13 cellular contexts compared by ENCODE assay signal in the genomic region with DNA sequence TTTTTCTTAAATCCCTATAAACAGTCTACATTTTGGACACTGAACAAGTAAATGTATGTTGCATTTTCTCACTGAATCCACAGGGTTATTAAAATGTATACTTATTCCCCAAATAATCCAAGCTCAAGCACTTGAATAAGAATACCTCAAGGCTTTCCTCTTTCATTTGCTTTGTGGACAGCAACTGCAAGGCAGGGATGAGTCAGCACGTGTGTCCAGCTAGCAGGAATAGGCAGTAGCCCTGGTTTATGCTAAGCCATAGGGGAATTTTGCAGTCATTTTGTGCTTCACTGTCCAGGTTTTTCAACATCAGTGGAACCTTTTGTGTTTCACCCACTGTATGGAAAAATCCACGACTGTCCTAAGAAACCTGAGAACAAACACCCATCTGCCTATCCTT.
A peak's percentile ranks its signal among the peaks of the same experiment; 100 is the strongest.
DNase-seq lines count a peak whose midpoint lies in the region; ATAC-seq, FAIRE-seq and TF ChIP-seq lines count a peak whose summit lies in the region.
"Had no signal": no experiment of that assay in that cellular context is flagged by ENCODE, and none has a peak within 500 bp of the region (broad histone marks: within the 10 kb centered on the region; RNA-seq: fewer than 3 reads in every experiment).

No MANE protein-coding gene starts in this region.

- H3K79me2 ChIP-seq in KMS-11 (ENCODE audit: insufficient read depth, low read depth) (no peaks in the 10 kb centered on the region), GM12878 (ENCODE audit: control insufficient read depth, insufficient read depth, low read length) (no peaks in the 10 kb centered on the region)

- TF ChIP-seq POLR2A in GM12878 (IDR thresholded peaks at IDR 0.05; ENCODE audit: low read depth, low read length), result no peak

- FAIRE-seq in GM12878 (lab: Jason Lieb, UNC), result no peak
- FAIRE-seq: keratinocyte had no signal

- SMC1A ChIA-PET in GM12878 (lab: Charles Lee; ENCODE audit: uncharacterized antibody, unreplicated experiment), result interaction anchor here (0.8 to 2.6 kb wide), 5 partner anchors 10 to 528 kb away, joined by 3 to 10 read pairs (median 3); no protein-coding TSS in a partner anchor

- H3K27me3 Mint-ChIP-seq in neural crest cell (ENCODE audit: low read depth), result no peaks in the 10 kb centered on the region

- H3K4me2 ChIP-seq in KMS-11 (peak overlapping the region; percentile 16; the same call in 1 of the 2 replicates), GM12878 (ENCODE audit: control insufficient read depth, insufficient read depth) (no peak overlapping the region)

- RAD21 ChIA-PET in GM12878 (lab: Charles Lee; ENCODE audit: unreplicated experiment), result interaction anchor here (2.1 to 5.2 kb wide), 2 partner anchors 75 to 528 kb away, joined by 7 to 20 read pairs; no protein-coding TSS in a partner anchor

- intact Hi-C loops in GM12878 (cut with micrococcal nuclease; ENCODE audit: unreplicated experiment), result loop anchor here (5.0 to 10.0 kb wide), 3 partner anchors 635 to 1118 kb away; a partner anchor contains a TSS

- H3K4me3 ChIP-seq in KMS-11 (IDR thresholded peaks at IDR 0.05; ENCODE audit: insufficient read depth, low read depth, low read length) (no peak overlapping the region), GM12878 (no peak overlapping the region)

- H3K4me3 Mint-ChIP-seq in neural crest cell, result no peak overlapping the region

- 0 out of 3 replicates have a peak, but pooled peaks have one; percentile 29 for ATAC-seq in GM12878

- no peak for TF ChIP-seq EP300 in GM12878 (IDR thresholded peaks at IDR 0.05; ENCODE audit: borderline replicate concordance in 1 of 2, control insufficient read depth in 1 of 2, low read depth in 2 of 2, low read length in 2 of 2)

- DNase-seq in DMS 273 (lab: John Stamatoyannopoulos, UW; ENCODE audit: unreplicated experiment), result peak; percentile 15
- DNase-seq in DMS 273 treated with DMSO at 0.1 percent for 48 hours (lab: John Stamatoyannopoulos, UW), result no peak
- DNase-seq in GM12878 (ENCODE audit: low read depth, low spot score), result no peak
- DNase-seq in neural crest cell (ENCODE audit: low read depth, low spot score), result no peak
- no peak for DNase-seq in D341Med (ENCODE audit: low spot score)
- DNase-seq in T-helper 1 cell, result no peak
- no peak for DNase-seq in NCI-H1436 (lab: John Stamatoyannopoulos, UW)
- DNase-seq: cortex of kidney; Kasumi-1; stimulated activated naive CD4-positive, alpha-beta T cell treated with Interleukin-2 at 50 U/mL for 16 hours had no signal

- peak overlapping the region; percentile 27 for H3K27ac Mint-ChIP-seq in neural crest cell (ENCODE audit: unreplicated experiment)

- no peaks in the 10 kb centered on the region for H3K4me1 Mint-ChIP-seq in neural crest cell

- no peak overlapping the region; the same call in 1 of the 2 replicates for H2AFZ ChIP-seq in KMS-11 (ENCODE audit: low read depth)
- H2AFZ ChIP-seq in GM12878 (ENCODE audit: control insufficient read depth, low read depth, low read length), result no peak overlapping the region; the same call in 1 of the 2 replicates

- TF ChIP-seq CTCF in KMS-11 (conservative IDR thresholded peaks at IDR 0.05; ENCODE audit: low read depth, low read length) (no peak), GM12878 (IDR thresholded peaks at IDR 0.05 in 2 of 3, conservative IDR thresholded peaks at IDR 0.05 in 1 of 3; ENCODE audit: control insufficient read depth in 2 of 3, extremely low read depth in 1 of 3, insufficient read depth in 1 of 3, low read depth in 3 of 3, low read length in 3 of 3) (no peak), neural crest cell (conservative IDR thresholded peaks at IDR 0.05) (no peak)

- no peaks in the 10 kb centered on the region for H3K9me3 ChIP-seq in GM12878 (replicated peaks; ENCODE audit: control insufficient read depth, insufficient read depth, low read length)

- H4K20me1 ChIP-seq in KMS-11 (ENCODE audit: insufficient read depth), result no peaks in the 10 kb centered on the region
- no peaks in the 10 kb centered on the region for H4K20me1 ChIP-seq in GM12878 (ENCODE audit: control insufficient read depth, insufficient read depth)

- CTCF ChIA-PET in GM12878 (lab: Yijun Ruan, JAX), result interaction anchor here (0.6 to 9.3 kb wide), 5 partner anchors 11 to 529 kb away, joined by 3 to 138 read pairs (median 6); no protein-coding TSS in a partner anchor

- H3K27me3 ChIP-seq in KMS-11 (ENCODE audit: insufficient read depth, low read depth) (no peaks in the 10 kb centered on the region), GM12878 (replicated peaks in 1 of 2; ENCODE audit: control insufficient read depth in 2 of 2, insufficient read depth in 2 of 2, low read length in 1 of 2) (no peaks in the 10 kb centered on the region)

- H3K9ac ChIP-seq in KMS-11 (no peak overlapping the region), GM12878 (ENCODE audit: control insufficient read depth, insufficient read depth, low read length) (no peak overlapping the region)

- H3K36me3 Mint-ChIP-seq in neural crest cell (ENCODE audit: low read depth), result no peaks in the 10 kb centered on the region

- POLR2A ChIA-PET in GM12878 (lab: Charles Lee), result no interaction called here

- H3K4me1 ChIP-seq in KMS-11 (ENCODE audit: low read depth, poor library complexity, severe bottlenecking) (peaks cover 52% of the 10 kb centered on the region), GM12878 (ENCODE audit: control insufficient read depth, insufficient read depth, low read length) (peaks cover 5% of the 10 kb centered on the region)

- TF ChIP-seq RAD21 in GM12878 (IDR thresholded peaks at IDR 0.05; ENCODE audit: insufficient read depth, low read depth, low read length), result no peak

- H3K27ac ChIP-seq in KMS-11 (no peak overlapping the region), GM12878 (ENCODE audit: control insufficient read depth, insufficient read depth) (no peak overlapping the region)
- H3K27ac ChIP-seq: 22Rv1 had no signal

- WGBS in GM12878 (ENCODE audit: insufficient coverage, insufficient replicate concordance, low lambda C conversion rate, missing lambda C conversion rate), result 19% methylated on average over 2 of the region's 2 CpGs

- BruUV-seq in GM12878 (replicated peaks; lab: Mats Ljungman, UMichigan), result no TSS peak

- H3K36me3 ChIP-seq in KMS-11 (ENCODE audit: insufficient read depth) (no peaks in the 10 kb centered on the region), GM12878 (ENCODE audit: control insufficient read depth in 2 of 2, insufficient read depth in 2 of 2, low read length in 1 of 2) (no peaks in the 10 kb centered on the region)

- in situ Hi-C loops in GM12878 (cut with MboI), result loop anchor here (10.0 to 25.0 kb wide), 2 partner anchors 875 to 1123 kb away; a partner anchor contains a TSS

- no peaks in the 10 kb centered on the region for H3K9me3 Mint-ChIP-seq in neural crest cell

TF ChIP-seq in GM12878, 131 proteins besides CTCF, POLR2A, EP300 and RAD21:
- no peak for TF ChIP-seq SP1 (IDR thresholded peaks at IDR 0.05; ENCODE audit: low read depth, low read length)
- TF ChIP-seq BHLHE40 (IDR thresholded peaks at IDR 0.05; ENCODE audit: borderline replicate concordance in 1 of 2, low read depth in 2 of 2, low read length in 1 of 2), result peak; percentile 8 to 25; a peak in 1 of 4 replicates
- peak; percentile 31; the same call in 1 of the 2 replicates for TF ChIP-seq RUNX3 (IDR thresholded peaks at IDR 0.05; ENCODE audit: low read length)
- TF ChIP-seq IKZF1 (conservative IDR thresholded peaks at IDR 0.05), result 0 out of 2 replicates have a peak, but pooled peaks have one; percentile 19
- peak; percentile 51 for TF ChIP-seq EED (IDR thresholded peaks at IDR 0.05; ENCODE audit: low read depth)
- TF ChIP-seq, protein P1, sequence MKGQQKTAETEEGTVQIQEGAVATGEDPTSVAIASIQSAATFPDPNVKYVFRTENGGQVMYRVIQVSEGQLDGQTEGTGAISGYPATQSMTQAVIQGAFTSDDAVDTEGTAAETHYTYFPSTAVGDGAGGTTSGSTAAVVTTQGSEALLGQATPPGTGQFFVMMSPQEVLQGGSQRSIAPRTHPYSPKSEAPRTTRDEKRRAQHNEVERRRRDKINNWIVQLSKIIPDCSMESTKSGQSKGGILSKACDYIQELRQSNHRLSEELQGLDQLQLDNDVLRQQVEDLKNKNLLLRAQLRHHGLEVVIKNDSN (IDR thresholded peaks at IDR 0.05; ENCODE audit: borderline replicate concordance, extremely low read length, insufficient read depth, low read depth, low read length), result no peak
- TF ChIP-seq ASH2L (IDR thresholded peaks at IDR 0.05; ENCODE audit: borderline replicate concordance, low read depth), result no peak
